Comparison of ENCODE assay signal across 1 cellular context in the genomic region with DNA sequence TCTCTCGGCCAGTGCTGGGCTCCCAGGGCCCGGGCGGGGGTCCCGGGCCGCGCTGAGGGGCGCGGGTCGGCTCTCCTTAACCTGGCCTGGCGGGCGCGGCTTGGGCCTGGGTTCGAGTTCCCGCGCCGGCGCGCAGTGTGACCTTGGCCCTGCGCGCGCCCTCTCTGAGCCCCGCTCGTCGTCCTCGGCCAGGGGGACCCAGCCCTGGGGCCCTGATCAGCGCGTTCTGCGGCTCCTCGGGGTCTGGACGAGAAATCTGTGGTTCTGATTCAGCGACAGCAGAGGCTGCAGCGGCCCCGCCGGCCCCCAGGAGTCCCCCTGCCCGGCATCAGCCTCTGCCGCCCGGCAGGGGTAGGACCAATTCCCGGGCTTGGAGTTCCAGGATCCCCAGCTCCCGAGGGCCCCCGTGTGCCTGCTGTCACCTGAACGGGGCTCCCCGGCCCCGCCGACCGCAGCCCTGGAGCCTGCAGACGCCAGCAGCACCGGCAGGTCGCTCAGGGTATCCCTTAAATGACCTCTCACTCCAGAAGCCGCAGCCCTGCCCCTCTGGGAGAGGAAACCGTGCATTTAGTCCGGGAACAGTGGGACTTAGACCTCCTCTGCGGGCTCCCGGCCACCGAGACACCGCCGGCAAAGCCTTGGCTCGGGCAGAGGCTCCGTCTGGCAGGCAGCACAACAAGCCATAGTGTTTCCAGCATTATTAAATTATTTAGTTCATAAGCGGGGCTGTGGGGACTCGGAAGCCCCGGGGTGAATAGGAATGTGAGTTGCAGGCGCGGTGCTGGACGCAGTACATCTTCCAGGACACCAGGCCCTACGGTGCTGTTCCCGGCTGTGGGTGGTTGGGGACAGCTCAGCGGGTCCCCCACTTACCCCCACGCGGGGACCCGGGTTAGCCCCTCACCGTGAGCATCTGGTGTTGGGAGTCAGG.
TF ChIP-seq lines count a peak whose summit lies in the region.

No MANE protein-coding gene starts in this region.

TF ChIP-seq in IMR-90, 13 proteins besides CTCF, POLR2A, EP300 and RAD21:
- no peak for TF ChIP-seq CHD1 (IDR thresholded peaks at IDR 0.05; ENCODE audit: low read depth, low read length)
- TF ChIP-seq MAFK (IDR thresholded peaks at IDR 0.05; ENCODE audit: low read depth, low read length): no peak
- TF ChIP-seq SMC3 (IDR thresholded peaks at IDR 0.05; ENCODE audit: low read depth, low read length): peak; percentile 15; the same call in 1 of the 2 replicates
- TF ChIP-seq BHLHE40 (IDR thresholded peaks at IDR 0.05; ENCODE audit: low read depth, low read length): no peak
- no peak for TF ChIP-seq NFE2L2 (IDR thresholded peaks at IDR 0.05; ENCODE audit: low read depth, low read length)
TF ChIP-seq in IMR-90: peak in this region for 1.
